In the genomic region with DNA sequence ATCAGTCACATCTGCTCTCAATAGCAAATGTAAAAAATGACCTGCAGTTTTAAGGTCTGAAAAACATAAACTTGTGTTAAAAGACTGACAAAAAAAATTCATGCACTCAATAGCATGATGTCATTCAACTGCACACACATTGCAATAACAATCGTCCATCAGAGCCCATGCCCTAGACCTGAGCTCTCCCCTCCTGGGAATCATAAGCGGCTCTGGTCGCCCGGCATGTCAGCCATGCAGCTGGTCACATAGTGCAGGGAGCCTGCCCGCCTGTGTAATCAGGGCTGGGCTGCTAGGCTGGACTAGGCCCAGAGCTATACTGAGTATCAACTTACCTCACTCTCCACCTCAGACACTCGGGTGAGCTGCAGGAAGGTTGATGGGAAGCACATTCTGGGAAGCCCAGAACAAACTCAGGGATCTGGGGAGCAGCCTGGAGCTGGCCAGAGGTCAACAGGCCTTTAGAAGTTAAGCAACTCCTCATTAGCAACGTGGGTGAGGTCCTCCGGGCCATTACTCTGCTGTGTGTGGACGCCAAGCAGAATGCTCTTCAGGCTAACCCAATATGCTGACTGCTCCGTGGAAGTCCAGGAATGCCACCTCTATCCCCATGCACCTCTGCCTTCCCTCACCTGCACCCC, we compare ENCODE assay signal across 17 cellular contexts.
"Had no signal": no experiment of that assay in that cellular context is flagged by ENCODE, and none has a peak within 500 bp of the region (broad histone marks: within the 10 kb centered on the region; RNA-seq: fewer than 3 reads in every experiment).

No MANE protein-coding gene starts in this region.

- H3K4me1 Mint-ChIP-seq: activated CD4-positive, alpha-beta T cell treated with anti-CD3 and anti-CD28 coated beads, Interleukin-2, amount 10 ng/mL, durations not matched to agents 7 days and 5 days; stimulated activated effector memory CD8-positive, alpha-beta T cell treated with anti-CD3 and anti-CD28 coated beads, Interleukin-12 subunit alpha, Interleukin-12 subunit beta, amount 100 ng/mL, for 72 hours had no signal

- H3K27me3 ChIP-seq: brain microvascular endothelial cell, esophagus squamous epithelium had no signal

- H3K9me3 Mint-ChIP-seq: activated CD4-positive, alpha-beta T cell treated with anti-CD3 and anti-CD28 coated beads, Interleukin-2, amount 10 ng/mL, durations not matched to agents 7 days and 5 days; activated T-cell treated with anti-CD3 and anti-CD28 coated beads, Interleukin-2, amount 50 U/mL, for 24 hours; activated T-helper 2 cell treated with anti-CD3 and anti-CD28 coated beads, Interferon-gamma antibody, Interleukin-2, Interleukin-4, amounts not matched to agents 10 μg/mL and 5 μg/mL and 100 μg/mL, durations not matched to agents 14 hours and 24 hours and 36 hours; natural killer cell treated with Interleukin-12 subunit alpha and Interleukin-12 subunit beta and Interleukin-15 and Interleukin-18, amount 100 ng/mL, for 72 hours; stimulated activated effector memory CD8-positive, alpha-beta T cell treated with anti-CD3 and anti-CD28 coated beads, Interleukin-12 subunit alpha, Interleukin-12 subunit beta, amount 100 ng/mL, for 72 hours had no signal

- ATAC-seq: activated CD4-positive, CD25-positive, alpha-beta regulatory T cell treated with anti-CD3 and anti-CD28 coated beads, Interleukin-2, amount 50 U/mL, for 24 hours; activated CD8-positive, alpha-beta T cell treated with anti-CD3 and anti-CD28 coated beads, Interleukin-2, amount 10 ng/mL, durations not matched to agents 7 days and 5 days; natural killer cell treated with Interleukin-12 subunit alpha and Interleukin-12 subunit beta and Interleukin-15 and Interleukin-18, amount 100 ng/mL, for 72 hours; stimulated activated effector memory CD8-positive, alpha-beta T cell treated with anti-CD3 and anti-CD28 coated beads, Interleukin-12 subunit alpha, Interleukin-12 subunit beta, amount 100 ng/mL, for 72 hours had no signal

- H3K36me3 ChIP-seq: brain microvascular endothelial cell, esophagus squamous epithelium had no signal

- H3K27ac ChIP-seq: brain microvascular endothelial cell had no signal

- H3K4me3 Mint-ChIP-seq: activated CD4-positive, alpha-beta T cell treated with anti-CD3 and anti-CD28 coated beads, Interleukin-2, amount 10 ng/mL, durations not matched to agents 7 days and 5 days; activated CD8-positive, alpha-beta T cell treated with anti-CD3 and anti-CD28 coated beads, Interleukin-2, amount 10 ng/mL, durations not matched to agents 7 days and 5 days; activated T-cell treated with anti-CD3 and anti-CD28 coated beads, Interleukin-2, amount 50 U/mL, for 24 hours; natural killer cell treated with Interleukin-12 subunit alpha and Interleukin-12 subunit beta and Interleukin-15 and Interleukin-18, amount 100 ng/mL, for 72 hours; stimulated activated effector memory CD8-positive, alpha-beta T cell treated with anti-CD3 and anti-CD28 coated beads, Interleukin-12 subunit alpha, Interleukin-12 subunit beta, amount 100 ng/mL, for 72 hours had no signal

- H3K27ac Mint-ChIP-seq: activated CD4-positive, alpha-beta T cell treated with anti-CD3 and anti-CD28 coated beads, Interleukin-2, amount 10 ng/mL, durations not matched to agents 7 days and 5 days; activated CD8-positive, alpha-beta T cell treated with anti-CD3 and anti-CD28 coated beads, Interleukin-2, amount 10 ng/mL, durations not matched to agents 7 days and 5 days; activated T-cell treated with anti-CD3 and anti-CD28 coated beads, Interleukin-2, amount 50 U/mL, for 24 hours; activated T-helper 2 cell treated with anti-CD3 and anti-CD28 coated beads, Interferon-gamma antibody, Interleukin-2, Interleukin-4, amounts not matched to agents 10 μg/mL and 5 μg/mL and 100 μg/mL, durations not matched to agents 14 hours and 24 hours and 36 hours; natural killer cell treated with Interleukin-12 subunit alpha and Interleukin-12 subunit beta and Interleukin-15 and Interleukin-18, amount 100 ng/mL, for 72 hours; stimulated activated effector memory CD8-positive, alpha-beta T cell treated with anti-CD3 and anti-CD28 coated beads, Interleukin-12 subunit alpha, Interleukin-12 subunit beta, amount 100 ng/mL, for 72 hours had no signal

- DNase-seq: activated CD4-positive, alpha-beta T cell treated with anti-CD3 and anti-CD28 coated beads, Interleukin-2, amount 10 ng/mL, durations not matched to agents 7 days and 5 days; activated CD8-positive, alpha-beta T cell treated with anti-CD3 and anti-CD28 coated beads, Interleukin-2, amount 10 ng/mL, durations not matched to agents 7 days and 5 days; activated naive CD4-positive, alpha-beta T cell treated with Interleukin-2 at 50 U/mL for 16 hours; activated T-cell treated with anti-CD3 and anti-CD28 coated beads, Interleukin-2, amount 50 U/mL, for 24 hours; brain microvascular endothelial cell; cerebellar nuclear complex; dermis blood vessel endothelial cell; effector memory CD4-positive, alpha-beta T cell; esophagus squamous epithelium; mesendoderm; small intestine; stimulated activated CD4-positive, alpha-beta T cell treated with anti-CD3 and anti-CD28 coated beads, Interleukin-4, amount 100 ng/mL, for 24 hours; T1000 had no signal

- H3K4me3 ChIP-seq: esophagus squamous epithelium had no signal

- H3K36me3 Mint-ChIP-seq: natural killer cell treated with Interleukin-12 subunit alpha and Interleukin-12 subunit beta and Interleukin-15 and Interleukin-18, amount 100 ng/mL, for 72 hours; stimulated activated effector memory CD8-positive, alpha-beta T cell treated with anti-CD3 and anti-CD28 coated beads, Interleukin-12 subunit alpha, Interleukin-12 subunit beta, amount 100 ng/mL, for 72 hours had no signal

- H3K9me3 ChIP-seq: esophagus squamous epithelium had no signal
